9 cellular contexts compared by ENCODE assay signal in the genomic region with DNA sequence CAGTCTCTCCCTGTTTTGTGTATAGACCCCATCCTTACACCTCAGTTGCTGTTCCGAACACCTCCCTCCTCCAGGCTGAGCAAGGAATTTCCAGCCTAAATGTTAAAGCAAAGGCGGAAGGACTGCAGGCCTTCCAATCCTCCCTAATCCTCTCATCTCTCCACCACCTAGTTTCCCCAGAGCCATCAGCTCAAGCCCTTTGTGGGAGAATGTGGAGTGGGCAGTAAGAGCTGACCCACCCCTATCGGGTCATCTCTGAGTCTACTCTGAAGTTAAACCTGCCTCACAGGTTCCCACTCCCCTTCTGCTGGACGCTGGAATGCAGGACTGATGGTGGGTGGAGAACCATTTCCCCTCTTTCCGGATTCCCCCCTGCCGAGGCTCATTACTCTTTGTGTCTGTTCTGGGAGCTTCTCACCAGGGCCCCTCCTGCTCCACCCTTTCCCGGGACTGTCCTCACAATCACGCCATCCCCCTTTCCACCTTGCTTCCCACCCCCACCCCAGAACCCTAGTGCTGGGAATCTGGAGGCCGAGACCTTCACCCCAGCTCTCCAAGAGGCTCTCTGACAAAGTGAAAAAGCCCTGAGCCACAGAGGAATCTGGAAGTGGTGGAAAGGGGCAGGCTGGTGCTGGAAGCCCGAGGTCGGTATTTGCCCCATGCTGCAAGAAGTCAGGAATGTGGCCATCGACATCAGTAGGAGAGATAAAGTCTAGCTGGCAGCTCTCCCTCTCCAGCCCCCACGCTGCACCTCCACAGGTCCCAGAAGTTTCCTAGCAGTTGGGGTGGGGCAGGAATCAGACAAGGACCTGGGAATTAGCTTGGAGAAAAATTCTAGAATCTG. TPM values are rescaled to one million over a fixed set of nuclear protein-coding genes. Genes with fewer than 3 reads are reported as not detected.
DNase-seq lines count a peak whose midpoint lies in the region; ATAC-seq, FAIRE-seq and TF ChIP-seq lines count a peak whose summit lies in the region.
"Had no signal": no experiment of that assay in that cellular context is flagged by ENCODE, and none has a peak within 500 bp of the region (broad histone marks: within the 10 kb centered on the region; RNA-seq: fewer than 3 reads in every experiment).

No MANE protein-coding gene starts in this region.

- no peak for TF ChIP-seq CTCF in astrocyte of the spinal cord (IDR thresholded peaks at IDR 0.05; ENCODE audit: low read depth, low read length)
- no peak for TF ChIP-seq CTCF in type B pancreatic cell (conservative IDR thresholded peaks at IDR 0.05)

- H3K4me3 ChIP-seq in astrocyte of the spinal cord (ENCODE audit: low read depth, low read length): no peak overlapping the region

- in situ Hi-C loops in astrocyte of the spinal cord (cut with HindIII; ENCODE audit: low sequenced_read_pairs): no loop called here

- H3K4me3 Mint-ChIP-seq in type B pancreatic cell: peak overlapping the region; percentile 76
- H3K4me3 Mint-ChIP-seq: activated CD4-positive, alpha-beta T cell treated with anti-CD3 and anti-CD28 coated beads, Interleukin-2, amount 10 ng/mL, durations not matched to agents 24 days and 14 days had no signal

- H3K36me3 Mint-ChIP-seq in type B pancreatic cell: peaks cover 17% of the 10 kb centered on the region

- no peaks in the 10 kb centered on the region for H3K27me3 Mint-ChIP-seq in type B pancreatic cell

- no peaks in the 10 kb centered on the region for H3K9me3 Mint-ChIP-seq in type B pancreatic cell
- H3K9me3 Mint-ChIP-seq: activated CD4-positive, alpha-beta T cell treated with anti-CD3 and anti-CD28 coated beads, Interleukin-2, amount 10 ng/mL, durations not matched to agents 24 days and 14 days had no signal

- peaks cover 58% of the 10 kb centered on the region for H3K4me1 Mint-ChIP-seq in type B pancreatic cell (ENCODE audit: unreplicated experiment)

- peak; percentile 46 for FAIRE-seq in HTR-8/SVneo (lab: Jason Lieb, UNC)

- no peak for ATAC-seq in HG02981 (IDR thresholded peaks at IDR 0.05; ENCODE audit: unreplicated experiment)

- DNase-seq in HTR-8/SVneo (ENCODE audit: insufficient read length, low spot score) (peak; percentile 70), astrocyte of the spinal cord (ENCODE audit: low read depth, low spot score) (peak; percentile 59), islet precursor cell (peak; percentile 100), type B pancreatic cell (ENCODE audit: extremely low spot score, unreplicated experiment) (peak; percentile 72), SKM-1 treated with dmso at 0.1 percent for 144 hours (lab: John Stamatoyannopoulos, UW; ENCODE audit: unreplicated experiment) (no peak), DMS 273 (lab: John Stamatoyannopoulos, UW; ENCODE audit: unreplicated experiment) (no peak)
- DNase-seq: activated CD4-positive, alpha-beta T cell treated with anti-CD3 and anti-CD28 coated beads, Interleukin-2, amount 10 ng/mL, durations not matched to agents 24 days and 14 days; stimulated activated CD4-positive, alpha-beta T cell treated with anti-CD3 and anti-CD28 coated beads, Interleukin-1b, Interleukin-23, amount 100 ng/mL, for 48 hours had no signal

- peak overlapping the region; percentile 99 for H3K27ac Mint-ChIP-seq in type B pancreatic cell
- H3K27ac Mint-ChIP-seq: activated CD4-positive, alpha-beta T cell treated with anti-CD3 and anti-CD28 coated beads, Interleukin-2, amount 10 ng/mL, durations not matched to agents 24 days and 14 days had no signal

RNA-seq across cellular contexts. Expression of gene KRT18, which starts 3.3 kb away (rescaled TPM):
- total RNA-seq in type B pancreatic cell (ENCODE audit: low replicate concordance): 480 and 1,293 TPM in 2 replicates

RNA-seq across cellular contexts. Expression of gene KRT8, which starts 40.7 kb away (rescaled TPM):
- total RNA-seq in type B pancreatic cell (ENCODE audit: low replicate concordance): 768 and 2,227 TPM in 2 replicates

Comparison
In these comparisons a context has a peak if more than half of its experiments do, and no peak if none do; other contexts are left out.
1. DNase-seq: peak in HTR-8/SVneo (single experiment), astrocyte of the spinal cord (single experiment), islet precursor cell (single experiment) and type B pancreatic cell (single experiment); none in SKM-1 treated with dmso at 0.1 percent for 144 hours (single experiment) and DMS 273 (single experiment).